ENCODE assay signal across 10 cellular contexts in genomic region chr2:317501-318424, GRCh38. TPM values are rescaled to one million over a fixed set of nuclear protein-coding genes. Genes with fewer than 3 reads are reported as not detected.
DNase-seq lines count a peak whose midpoint lies in the region; ATAC-seq and TF ChIP-seq lines count a peak whose summit lies in the region.
"Had no signal": no experiment of that assay in that cellular context is flagged by ENCODE, and none has a peak within 500 bp of the region (broad histone marks: within the 10 kb centered on the region; RNA-seq: fewer than 3 reads in every experiment).

No MANE protein-coding gene starts in this region.

- H3K36me3 ChIP-seq in mammary epithelial cell (ENCODE audit: insufficient read depth, low read length) (no peaks in the 10 kb centered on the region), breast epithelium (no peaks in the 10 kb centered on the region), SK-N-SH (replicated peaks in 1 of 2; ENCODE audit: control insufficient read depth in 1 of 2, insufficient read depth in 2 of 2, low read length in 1 of 2) (no peaks in the 10 kb centered on the region)

- H3K4me3 ChIP-seq in mammary epithelial cell (replicated peaks in 1 of 3; ENCODE audit: insufficient read depth in 1 of 3, low read depth in 2 of 3, low read length in 3 of 3) = no peak overlapping the region
- peak overlapping the region in 1 of 3 donors; percentile 1 for H3K4me3 ChIP-seq in breast epithelium
- no peak overlapping the region for H3K4me3 ChIP-seq in fibroblast of the aortic adventitia (ENCODE audit: low read depth, low read length)
- no peak overlapping the region for H3K4me3 ChIP-seq in SK-N-SH (ENCODE audit: low read depth in 2 of 2, low read length in 1 of 2)

- TF ChIP-seq POLR2A in breast epithelium (IDR thresholded peaks at IDR 0.05) = no peak

- no peaks in the 10 kb centered on the region for H3K9me2 ChIP-seq in SK-N-SH

- dilution Hi-C loops in mammary epithelial cell (cut with HindIII; ENCODE audit: low sequenced_read_pairs) = no loop called here

- H3K36me3 Mint-ChIP-seq in T-helper 2 cell treated with Interferon-gamma antibody and Interleukin-4, amounts not matched to agents 5 μg/mL and 100 μg/mL, for 36 hours (ENCODE audit: low read depth) = peaks cover 5% of the 10 kb centered on the region

- no peaks in the 10 kb centered on the region for H3K27me3 ChIP-seq in mammary epithelial cell (ENCODE audit: insufficient read depth, low read length)
- no peaks in the 10 kb centered on the region for H3K27me3 ChIP-seq in breast epithelium
- H3K27me3 ChIP-seq in SK-N-SH (ENCODE audit: insufficient read depth) = no peaks in the 10 kb centered on the region

- H3F3A ChIP-seq in SK-N-SH (replicated peaks; ENCODE audit: insufficient read depth) = no peaks in the 10 kb centered on the region

- BruUV-seq in mammary epithelial cell (replicated peaks; lab: Mats Ljungman, UMichigan) = no TSS peak

- no peaks in the 10 kb centered on the region for H3K79me2 ChIP-seq in mammary epithelial cell (ENCODE audit: insufficient read depth, low read length)
- no peaks in the 10 kb centered on the region for H3K79me2 ChIP-seq in SK-N-SH (ENCODE audit: insufficient read depth)

- no peak overlapping the region for H3K9ac ChIP-seq in mammary epithelial cell (ENCODE audit: insufficient read depth, low read length)
- H3K9ac ChIP-seq in SK-N-SH = no peak overlapping the region

- no peak overlapping the region for H3K27ac ChIP-seq in mammary epithelial cell (ENCODE audit: insufficient read depth, low read depth, low read length)
- H3K27ac ChIP-seq in breast epithelium = peak overlapping the region in 1 of 2 donors; percentile 9
- H3K27ac ChIP-seq in SK-N-SH (ENCODE audit: low read depth in 2 of 2, low read length in 1 of 2) = no peak overlapping the region
- H3K27ac ChIP-seq: C4-2B had no signal

- no peak for TF ChIP-seq EP300 in SK-N-SH (IDR thresholded peaks at IDR 0.05; ENCODE audit: borderline replicate concordance in 1 of 2, low read depth in 1 of 2, low read length in 1 of 2)

- H3K4me3 Mint-ChIP-seq in T-helper 2 cell treated with Interferon-gamma antibody and Interleukin-4, amounts not matched to agents 5 μg/mL and 100 μg/mL, for 36 hours = peak overlapping the region; percentile 59

- H4K20me1 ChIP-seq in mammary epithelial cell (ENCODE audit: insufficient read depth, low read length) (no peaks in the 10 kb centered on the region), SK-N-SH (ENCODE audit: insufficient read depth) (no peaks in the 10 kb centered on the region)

- no peaks in the 10 kb centered on the region for H3K9me3 Mint-ChIP-seq in T-helper 2 cell treated with Interferon-gamma antibody and Interleukin-4, amounts not matched to agents 5 μg/mL and 100 μg/mL, for 36 hours

- H3K4me2 ChIP-seq in mammary epithelial cell (ENCODE audit: insufficient read depth, low read depth, low read length) (no peak overlapping the region), SK-N-SH (no peak overlapping the region)

- DNase-seq in mammary epithelial cell = peak; percentile 4
- no peak for DNase-seq in breast epithelium (ENCODE audit: low spot score in 2 of 2)
- DNase-seq in T-helper 2 cell treated with Interferon-gamma antibody and Interleukin-4, amounts not matched to agents 5 μg/mL and 100 μg/mL, for 36 hours (ENCODE audit: low spot score) = peak; percentile 61
- DNase-seq in fibroblast of the aortic adventitia (ENCODE audit: low read depth) = peak; percentile 12
- DNase-seq in superior temporal gyrus (ENCODE audit: extremely low spot score) = peak; percentile 30
- DNase-seq in SK-N-SH = no peak
- DNase-seq: left cardiac atrium had no signal

- POLR2A ChIA-PET in SK-N-SH (lab: Yijun Ruan, JAX) = interaction anchor here (0.5 kb wide), 1 partner anchor 165 kb away, joined by 3 read pairs; no protein-coding TSS in a partner anchor

- CTCF ChIA-PET in mammary epithelial cell (lab: Charles Lee; ENCODE audit: low non-redundant PET) (no interaction called here), SK-N-SH (lab: Yijun Ruan, JAX) (interaction anchor here (1.0 to 4.0 kb wide), 3 partner anchors 9 to 212 kb away, joined by 3 to 27 read pairs (median 5); no protein-coding TSS in a partner anchor)

- 83% methylated on average over 22 of the region's 27 CpGs for WGBS in mammary epithelial cell (ENCODE audit: low coverage, missing lambda C conversion rate)
- 51% methylated on average over 27 of the region's 27 CpGs for WGBS in SK-N-SH (ENCODE audit: low lambda C conversion rate)

- TF ChIP-seq CTCF in mammary epithelial cell (conservative IDR thresholded peaks at IDR 0.05 in 1 of 2, IDR thresholded peaks at IDR 0.05 in 1 of 2; ENCODE audit: extremely low read depth in 1 of 2, insufficient read depth in 1 of 2, low read depth in 1 of 2, low read length in 2 of 2) (no peak), breast epithelium (IDR thresholded peaks at IDR 0.05) (no peak), fibroblast of the aortic adventitia (IDR thresholded peaks at IDR 0.05; ENCODE audit: insufficient read depth, low read length) (no peak), SK-N-SH (IDR thresholded peaks at IDR 0.05) (no peak)

- H3K27me3 Mint-ChIP-seq in T-helper 2 cell treated with Interferon-gamma antibody and Interleukin-4, amounts not matched to agents 5 μg/mL and 100 μg/mL, for 36 hours (ENCODE audit: low read depth) = no peaks in the 10 kb centered on the region

- peaks cover 28% of the 10 kb centered on the region for H3K4me1 Mint-ChIP-seq in T-helper 2 cell treated with Interferon-gamma antibody and Interleukin-4, amounts not matched to agents 5 μg/mL and 100 μg/mL, for 36 hours (ENCODE audit: low read depth)

- H3K4me1 ChIP-seq in mammary epithelial cell (ENCODE audit: insufficient read depth, low read length) (no peaks in the 10 kb centered on the region), breast epithelium (no peaks in the 10 kb centered on the region), SK-N-SH (ENCODE audit: control insufficient read depth in 1 of 2, insufficient read depth in 2 of 2, low read depth in 1 of 2, low read length in 1 of 2) (no peaks in the 10 kb centered on the region; a peak in 1 of 4 replicates)

- in situ Hi-C loops in mammary epithelial cell (cut with MboI; ENCODE audit: low sequenced_read_pairs in 2 of 2) = no loop called here

- ATAC-seq in GM21529 (IDR thresholded peaks at IDR 0.05; ENCODE audit: unreplicated experiment) = no peak
- ATAC-seq in HG03139 (IDR thresholded peaks at IDR 0.05; ENCODE audit: unreplicated experiment) = no peak

- intact Hi-C loops in mammary epithelial cell (cut with micrococcal nuclease) (no loop called here), breast epithelium (cut with DNase I; ENCODE audit: low total_unique reads) (no loop called here)

- H2AFZ ChIP-seq in mammary epithelial cell (ENCODE audit: low read depth, low read length) (no peak overlapping the region), SK-N-SH (ENCODE audit: low read depth) (no peak overlapping the region)

- no peak for TF ChIP-seq RAD21 in SK-N-SH (IDR thresholded peaks at IDR 0.05; ENCODE audit: low read length)

- peaks cover 4% of the 10 kb centered on the region for H3K9me3 ChIP-seq in mammary epithelial cell (replicated peaks; ENCODE audit: insufficient read depth, low read length)
- H3K9me3 ChIP-seq in breast epithelium = no peaks in the 10 kb centered on the region
- H3K9me3 ChIP-seq in SK-N-SH = no peaks in the 10 kb centered on the region

- peak overlapping the region; percentile 83 for H3K27ac Mint-ChIP-seq in T-helper 2 cell treated with Interferon-gamma antibody and Interleukin-4, amounts not matched to agents 5 μg/mL and 100 μg/mL, for 36 hours

TF ChIP-seq in SK-N-SH, 30 proteins besides CTCF, POLR2A, EP300 and RAD21 (continues in another document):
- TF ChIP-seq PBX3 (IDR thresholded peaks at IDR 0.05) = no peak
- no peak for TF ChIP-seq FOXM1 (IDR thresholded peaks at IDR 0.05; ENCODE audit: low read depth)
- no peak for TF ChIP-seq NFIC (IDR thresholded peaks at IDR 0.05; ENCODE audit: borderline replicate concordance)
- TF ChIP-seq GATA2 (CRISPR knock-in tag; IDR thresholded peaks at IDR 0.05) = no peak
- no peak for TF ChIP-seq MEF2A (IDR thresholded peaks at IDR 0.05; ENCODE audit: borderline replicate concordance, low read depth)
- no peak for TF ChIP-seq RXRA (IDR thresholded peaks at IDR 0.05; ENCODE audit: borderline replicate concordance, low read depth)
- no peak for TF ChIP-seq SMC3 (IDR thresholded peaks at IDR 0.05; ENCODE audit: low read depth, low read length)

RNA-seq across cellular contexts. Expression of gene ALKAL2, which starts 29.9 kb away (rescaled TPM):
- not detected for total RNA-seq in mammary epithelial cell
- polyA plus RNA-seq in mammary epithelial cell = not detected
- not detected for polyA minus RNA-seq in mammary epithelial cell
- 10 to 100 TPM; 10.1 to 26.4 (median 16.1) TPM for total RNA-seq in breast epithelium
- total RNA-seq in fibroblast of the aortic adventitia (ENCODE audit: low replicate concordance) = 1.3 TPM in 1 of 2 replicates, not detected in the other
- not detected in 2 replicates for polyA plus RNA-seq in SK-N-SH (2012; rRNA removed)
- 0.03 and 0.18 TPM in 2 replicates for polyA plus RNA-seq in SK-N-SH (2012; cell fraction: cytosol; rRNA removed)
- not detected in 2 replicates for polyA plus RNA-seq in SK-N-SH (2012; cell fraction: nucleus; rRNA removed)

RNA-seq across cellular contexts. Expression of gene ACP1, which starts 53.0 kb away (rescaled TPM):
- total RNA-seq in mammary epithelial cell (100 to 1,000 TPM in 1 of 2 donors, 10 to 100 TPM in 1; 65.3 to 108 TPM), breast epithelium (100 to 1,000 TPM in 1 of 3 donors, 10 to 100 TPM in 2; 84.0 to 109 (median 84.2) TPM), fibroblast of the aortic adventitia (ENCODE audit: low replicate concordance) (62.1 and 88.3 TPM in 2 replicates)
- polyA plus RNA-seq in mammary epithelial cell (80.8 TPM), SK-N-SH (2012; rRNA removed) (88.9 and 108 TPM in 2 replicates)
- polyA minus RNA-seq in mammary epithelial cell = 69.1 TPM
- 126 and 144 TPM in 2 replicates for polyA plus RNA-seq in SK-N-SH (2012; cell fraction: cytosol; rRNA removed)
- polyA plus RNA-seq in SK-N-SH (2012; cell fraction: nucleus; rRNA removed) = 45.2 and 84.3 TPM in 2 replicates

RNA-seq across cellular contexts. Expression of gene SH3YL1, which starts 53.9 kb away (rescaled TPM):
- total RNA-seq in mammary epithelial cell (10 to 100 TPM; 50.3 to 61.3 TPM), breast epithelium (100 to 1,000 TPM in 1 of 3 donors, 10 to 100 TPM in 2; 40.5 to 151 (median 81.6) TPM), fibroblast of the aortic adventitia (ENCODE audit: low replicate concordance) (51.2 and 123 TPM in 2 replicates)
- polyA plus RNA-seq in mammary epithelial cell (26.6 TPM), SK-N-SH (2012; rRNA removed) (22.7 and 28.2 TPM in 2 replicates)
- 57.3 TPM for polyA minus RNA-seq in mammary epithelial cell
- 23.1 and 28.1 TPM in 2 replicates for polyA plus RNA-seq in SK-N-SH (2012; cell fraction: cytosol; rRNA removed)
- polyA plus RNA-seq in SK-N-SH (2012; cell fraction: nucleus; rRNA removed) = 79.7 and 97.0 TPM in 2 replicates

Comparison
In these comparisons a context has a peak if more than half of its experiments do, and no peak if none do; other contexts are left out.
1. DNase-seq: peak in mammary epithelial cell (single experiment), T-helper 2 cell treated with Interferon-gamma antibody and Interleukin-4, amounts not matched to agents 5 μg/mL and 100 μg/mL, for 36 hours (single experiment), fibroblast of the aortic adventitia (single experiment) and superior temporal gyrus (single experiment); none in breast epithelium (0 of 2) and SK-N-SH (single experiment).